Comparison of ENCODE assay signal across 8 cellular contexts in the genomic region with DNA sequence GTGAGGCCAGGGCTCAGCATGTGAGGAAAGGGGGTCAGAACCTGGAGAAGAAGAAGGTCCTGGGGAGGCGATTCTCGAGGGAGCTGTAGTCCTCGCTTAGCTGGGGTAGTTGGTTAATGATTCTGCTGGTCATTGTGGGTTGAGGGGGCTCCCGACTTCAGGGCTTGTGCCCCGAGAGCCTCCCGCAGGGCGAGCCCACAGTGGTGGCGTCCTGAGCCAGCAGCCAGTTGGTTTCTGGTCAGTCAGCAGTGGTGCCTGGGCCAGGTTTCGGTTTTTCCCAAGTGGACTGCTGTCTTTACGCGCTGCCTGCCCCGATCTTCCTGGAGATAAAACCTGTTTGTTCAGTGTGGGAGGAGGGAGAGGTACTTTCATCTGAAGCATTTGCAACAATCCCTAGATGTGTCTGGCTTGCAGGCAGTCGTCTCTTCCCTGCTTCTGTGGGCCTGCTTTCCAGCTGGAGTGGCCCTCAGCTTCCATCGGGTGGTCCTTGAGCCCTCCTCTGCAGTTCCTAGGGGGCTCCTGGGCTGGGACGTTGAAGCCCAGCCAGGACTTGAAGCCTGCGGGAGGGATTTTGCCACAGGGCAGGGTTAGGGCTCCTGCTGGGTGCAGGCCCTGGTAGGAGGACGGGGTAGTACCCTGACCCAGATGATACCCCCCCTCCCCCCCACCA. TPM values are rescaled to one million over a fixed set of nuclear protein-coding genes. Genes with fewer than 3 reads are reported as not detected.
DNase-seq lines count a peak whose midpoint lies in the region; ATAC-seq and TF ChIP-seq lines count a peak whose summit lies in the region.

No MANE protein-coding gene starts in this region.

- CTCF ChIA-PET in Caco-2 (lab: Charles Lee) (no interaction called here), OCI-LY7 (lab: Charles Lee; ENCODE audit: unreplicated experiment) (no interaction called here)

- H3K9me2 ChIP-seq in OCI-LY7 (ENCODE audit: insufficient read depth, low read length), result no peaks in the 10 kb centered on the region

- H3K9me3 Mint-ChIP-seq in Caco-2 (ENCODE audit: unreplicated experiment) (no peaks in the 10 kb centered on the region), osteocyte (ENCODE audit: unreplicated experiment) (no peaks in the 10 kb centered on the region)

- H3K27ac ChIP-seq in OCI-LY7 (ENCODE audit: low read depth, low read length, poor library complexity, severe bottlenecking) (no peak overlapping the region), caudate nucleus (ENCODE audit: low read depth, low read length) (no peak overlapping the region)

- H3K27ac Mint-ChIP-seq in Caco-2 (ENCODE audit: unreplicated experiment), result peak overlapping the region; percentile 93
- peak overlapping the region; percentile 74 for H3K27ac Mint-ChIP-seq in osteocyte (ENCODE audit: unreplicated experiment)

- H3K4me1 Mint-ChIP-seq in Caco-2 (ENCODE audit: low read depth, unreplicated experiment) (peaks cover 17% of the 10 kb centered on the region), osteocyte (ENCODE audit: unreplicated experiment) (peaks cover 48% of the 10 kb centered on the region)

- H3K4me3 ChIP-seq in Caco-2 (ENCODE audit: low read depth, low read length), result peak overlapping the region; percentile 17
- no peak overlapping the region for H3K4me3 ChIP-seq in OCI-LY7 (ENCODE audit: low read depth, low read length, poor library complexity, severe bottlenecking)
- peak overlapping the region; percentile 92 for H3K4me3 ChIP-seq in epithelial cell of proximal tubule (ENCODE audit: low read depth, low read length)

- H4K20me1 ChIP-seq in OCI-LY7 (ENCODE audit: insufficient read depth, low read length), result peaks cover 47% of the 10 kb centered on the region

- no peaks in the 10 kb centered on the region for H3K27me3 Mint-ChIP-seq in Caco-2 (ENCODE audit: insufficient read depth, unreplicated experiment)
- no peaks in the 10 kb centered on the region for H3K27me3 Mint-ChIP-seq in osteocyte (ENCODE audit: unreplicated experiment)

- no peaks in the 10 kb centered on the region for H3K27me3 ChIP-seq in Caco-2 (replicated peaks; ENCODE audit: control insufficient read depth, insufficient read depth, low read length)

- H3K36me3 ChIP-seq in Caco-2 (ENCODE audit: control insufficient read depth, insufficient read depth, low read length), result peaks cover 14% of the 10 kb centered on the region
- peaks cover 76% of the 10 kb centered on the region for H3K36me3 ChIP-seq in OCI-LY7 (ENCODE audit: insufficient read depth, low read length)

- BruUV-seq in Caco-2 (replicated peaks; lab: Mats Ljungman, UMichigan) (no TSS peak), OCI-LY7 (replicated peaks; lab: Mats Ljungman, UMichigan) (no TSS peak)

- peak overlapping the region; percentile 90 for H3K4me3 Mint-ChIP-seq in Caco-2 (ENCODE audit: unreplicated experiment)
- H3K4me3 Mint-ChIP-seq in osteocyte (ENCODE audit: unreplicated experiment), result peak overlapping the region; percentile 87

- peaks cover 60% of the 10 kb centered on the region for H3K79me2 ChIP-seq in OCI-LY7 (ENCODE audit: insufficient read depth, low read depth, low read length)

- ATAC-seq in GM18502 (IDR thresholded peaks at IDR 0.05; ENCODE audit: poor library complexity, unreplicated experiment), result no peak

- peak overlapping the region; percentile 94 for H3K4me2 ChIP-seq in OCI-LY7 (ENCODE audit: low read length)

- no peaks in the 10 kb centered on the region for H3K9me3 ChIP-seq in Caco-2
- no peaks in the 10 kb centered on the region for H3K9me3 ChIP-seq in OCI-LY7 (ENCODE audit: low read length)

- H3K36me3 Mint-ChIP-seq in Caco-2 (ENCODE audit: insufficient read depth, unreplicated experiment), result peaks cover 94% of the 10 kb centered on the region
- peaks cover 20% of the 10 kb centered on the region for H3K36me3 Mint-ChIP-seq in osteocyte (ENCODE audit: unreplicated experiment)

- no peak for DNase-seq in Caco-2
- no peak for DNase-seq in OCI-LY7 (ENCODE audit: low spot score)
- no peak for DNase-seq in epithelial cell of proximal tubule (ENCODE audit: low read depth)
- DNase-seq in osteocyte (ENCODE audit: extremely low spot score, unreplicated experiment), result no peak
- no peak for DNase-seq in NOMO-1 treated with DMSO at 0.1 percent for 48 hours (lab: John Stamatoyannopoulos, UW; ENCODE audit: unreplicated experiment)
- DNase-seq in caudate nucleus (lab: John Stamatoyannopoulos, UW), result no peak
- DNase-seq in NCI-H1092 treated with DMSO at 0.1 percent for 48 hours (lab: John Stamatoyannopoulos, UW), result no peak

- intact Hi-C loops in Caco-2 (cut with micrococcal nuclease; ENCODE audit: unreplicated experiment) (no loop called here), OCI-LY7 (cut with micrococcal nuclease; ENCODE audit: unreplicated experiment) (no loop called here)

- H3K4me1 ChIP-seq in Caco-2, result peaks cover 32% of the 10 kb centered on the region
- H3K4me1 ChIP-seq in OCI-LY7 (ENCODE audit: insufficient read depth, low read length, poor library complexity, severe bottlenecking), result peaks cover 21% of the 10 kb centered on the region

- POLR2A ChIA-PET in Caco-2 (lab: Charles Lee), result no interaction called here
- POLR2A ChIA-PET in OCI-LY7 (lab: Charles Lee), result interaction anchor here (0.6 kb wide), 1 partner anchor 190 kb away, joined by 3 read pairs; no protein-coding TSS in a partner anchor

- TF ChIP-seq CTCF in Caco-2 (IDR thresholded peaks at IDR 0.05; ENCODE audit: insufficient read depth in 1 of 2, low read depth in 1 of 2, low read length in 1 of 2, severe bottlenecking in 1 of 2, unreplicated experiment in 1 of 2) (no peak), OCI-LY7 (conservative IDR thresholded peaks at IDR 0.05; ENCODE audit: low read length) (no peak), epithelial cell of proximal tubule (conservative IDR thresholded peaks at IDR 0.05; ENCODE audit: low read depth, low read length) (no peak), osteocyte (IDR thresholded peaks at IDR 0.05) (no peak)

- no peak overlapping the region for H2AFZ ChIP-seq in OCI-LY7 (ENCODE audit: low read length)

RNA-seq across cellular contexts. Expression of a gene that starts 3.2 kb away (rescaled TPM):
- 510 and 522 TPM in 2 replicates for total RNA-seq in Caco-2 (2022)
- total RNA-seq in OCI-LY7 (2014; rRNA removed; shearing (Covaris generic)), result 284 and 315 TPM in 2 replicates
- total RNA-seq in OCI-LY7 (2022), result 468 and 479 TPM in 2 replicates
- 186 and 453 TPM in 2 replicates for total RNA-seq in epithelial cell of proximal tubule
- 339 and 370 TPM in 2 replicates for total RNA-seq in osteocyte

RNA-seq across cellular contexts. Expression of a gene that starts 21.3 kb away (rescaled TPM):
- 5.1 and 7.1 TPM in 2 replicates for total RNA-seq in Caco-2 (2022)
- total RNA-seq in OCI-LY7 (2014; rRNA removed; shearing (Covaris generic)), result not detected in 2 replicates
- total RNA-seq in OCI-LY7 (2022), result not detected in 2 replicates
- total RNA-seq in epithelial cell of proximal tubule, result 0.07 and 0.75 TPM in 2 replicates
- 18.2 and 19.4 TPM in 2 replicates for total RNA-seq in osteocyte

RNA-seq across cellular contexts. Expression of a gene that starts 27.1 kb away (rescaled TPM):
- total RNA-seq in Caco-2 (2022) (not detected in 2 replicates), OCI-LY7 (2022) (not detected in 2 replicates), epithelial cell of proximal tubule (not detected in 2 replicates), osteocyte (0.91 and 1.0 TPM in 2 replicates)
- total RNA-seq in OCI-LY7 (2014; rRNA removed; shearing (Covaris generic)), result not detected in 2 replicates

RNA-seq across cellular contexts. Expression of a gene that starts 40.3 kb away (rescaled TPM):
- total RNA-seq in Caco-2 (2022) (0.29 TPM in 1 of 2 replicates, not detected in the other), OCI-LY7 (2022) (not detected in 2 replicates), epithelial cell of proximal tubule (not detected in 2 replicates), osteocyte (not detected in 2 replicates)
- total RNA-seq in OCI-LY7 (2014; rRNA removed; shearing (Covaris generic)), result not detected in 2 replicates

RNA-seq across cellular contexts. Expression of a gene that starts 49.6 kb away (rescaled TPM):
- 27.8 and 36.4 TPM in 2 replicates for total RNA-seq in Caco-2 (2022)
- total RNA-seq in OCI-LY7 (2014; rRNA removed; shearing (Covaris generic)), result not detected in 2 replicates
- 0.23 TPM in 1 of 2 replicates, not detected in the other for total RNA-seq in OCI-LY7 (2022)
- total RNA-seq in epithelial cell of proximal tubule, result 25.2 and 41.5 TPM in 2 replicates
- total RNA-seq in osteocyte, result 1.1 and 1.3 TPM in 2 replicates
